Comparison of ENCODE assay signal across 8 cellular contexts in the genomic region with DNA sequence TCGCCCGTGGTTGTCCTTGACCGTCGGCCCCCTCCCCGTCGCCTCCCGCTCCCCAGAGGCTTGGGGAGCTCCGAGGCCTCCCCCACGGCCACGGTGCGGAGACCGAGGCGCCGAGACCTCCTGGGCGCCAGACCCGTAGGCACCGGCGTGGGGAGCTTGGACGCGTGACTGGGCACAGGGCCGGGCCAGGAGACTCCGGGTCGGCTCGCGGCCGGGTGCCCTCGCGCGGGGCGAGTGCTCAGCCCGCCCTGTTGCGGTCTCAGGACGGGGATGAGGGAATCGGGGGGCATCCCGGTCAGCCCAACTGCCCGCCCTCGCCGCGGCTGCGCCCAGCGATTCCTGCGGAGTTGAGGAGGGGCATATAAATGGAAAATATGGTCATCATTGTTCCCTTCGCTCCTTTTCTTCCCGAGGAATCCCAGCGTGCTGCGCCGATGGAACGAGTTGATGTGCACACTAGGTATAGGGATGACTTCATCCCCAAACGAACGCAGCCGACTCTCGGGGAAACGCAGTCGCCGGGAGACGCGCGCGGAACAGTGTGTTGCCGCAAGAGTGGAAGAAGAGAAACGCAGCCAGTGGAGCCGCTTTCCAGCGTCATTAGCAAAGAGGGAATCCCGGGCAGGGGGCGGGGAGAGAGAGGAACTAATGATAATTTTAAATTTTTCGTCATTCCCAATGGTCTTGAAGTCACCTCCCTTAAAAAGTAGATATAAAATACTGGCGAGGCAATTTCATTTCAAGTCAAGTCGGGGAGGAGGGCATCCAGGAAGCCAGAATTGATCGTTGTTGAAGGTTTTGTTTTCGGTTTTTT. TPM values are rescaled to one million over a fixed set of nuclear protein-coding genes. Genes with fewer than 3 reads are reported as not detected.
A peak's percentile ranks its signal among the peaks of the same experiment; 100 is the strongest.
DNase-seq lines count a peak whose midpoint lies in the region; ATAC-seq, FAIRE-seq and TF ChIP-seq lines count a peak whose summit lies in the region.

No MANE protein-coding gene starts in this region.

- DNase-seq in NCI-H2196 (lab: John Stamatoyannopoulos, UW; ENCODE audit: unreplicated experiment): peak; percentile 70
- DNase-seq in NCI-H2196 treated with DMSO at 0.1 percent for 48 hours (lab: John Stamatoyannopoulos, UW; ENCODE audit: unreplicated experiment): no peak
- peak; percentile 82 for DNase-seq in RCC 7860 (ENCODE audit: low spot score)

- ATAC-seq in HG03432 (IDR thresholded peaks at IDR 0.05; ENCODE audit: unreplicated experiment): peak; percentile 31
- no peak for ATAC-seq in HG02571 (IDR thresholded peaks at IDR 0.05; ENCODE audit: unreplicated experiment)

- H3K27ac ChIP-seq in rectal smooth muscle tissue (ENCODE audit: low read depth, low read length): peak overlapping the region; percentile 99

- no peak for FAIRE-seq in RCC 7860 (lab: Jason Lieb, UNC)

- H3K36me3 ChIP-seq in rectal smooth muscle tissue (ENCODE audit: control insufficient read depth, insufficient read depth, low read length): no peaks in the 10 kb centered on the region

- H3K36me3 Mint-ChIP-seq in brain: no peaks in the 10 kb centered on the region

- no peaks in the 10 kb centered on the region for H3K27me3 ChIP-seq in rectal smooth muscle tissue (ENCODE audit: control insufficient read depth, insufficient read depth, low read length)

- H3K9me3 Mint-ChIP-seq in brain: peaks cover 0 to 5% (median 0%) of the 10 kb centered on the region in 5 experiments

- TF ChIP-seq CTCF in brain (conservative IDR thresholded peaks at IDR 0.05): no peak

- H3K4me3 Mint-ChIP-seq in brain: peak overlapping the region; percentile 85 to 92 (median 88)

- peaks cover 64% of the 10 kb centered on the region for H3K4me1 Mint-ChIP-seq in brain

- peaks cover 20% of the 10 kb centered on the region for H3K4me1 ChIP-seq in rectal smooth muscle tissue (ENCODE audit: control insufficient read depth, insufficient read depth, low read length)

- H3K27me3 Mint-ChIP-seq in brain: peaks cover 15% of the 10 kb centered on the region

- H3K4me3 ChIP-seq in iPS-11a (ENCODE audit: low read depth, low read length): peak overlapping the region; percentile 50
- peak overlapping the region; percentile 85 for H3K4me3 ChIP-seq in rectal smooth muscle tissue (ENCODE audit: low read length)

- peak overlapping the region; percentile 89 to 98 (median 97) for H3K27ac Mint-ChIP-seq in brain

- H3K9ac ChIP-seq in rectal smooth muscle tissue (ENCODE audit: low read length): peak overlapping the region; percentile 77

RNA-seq across cellular contexts. Expression of a gene that starts 0.7 kb away (rescaled TPM):
- polyA plus RNA-seq in brain (ENCODE audit: insufficient read depth, low read depth, low replicate concordance): 85.4 TPM
